9 cellular contexts compared by ENCODE assay signal in the genomic region with DNA sequence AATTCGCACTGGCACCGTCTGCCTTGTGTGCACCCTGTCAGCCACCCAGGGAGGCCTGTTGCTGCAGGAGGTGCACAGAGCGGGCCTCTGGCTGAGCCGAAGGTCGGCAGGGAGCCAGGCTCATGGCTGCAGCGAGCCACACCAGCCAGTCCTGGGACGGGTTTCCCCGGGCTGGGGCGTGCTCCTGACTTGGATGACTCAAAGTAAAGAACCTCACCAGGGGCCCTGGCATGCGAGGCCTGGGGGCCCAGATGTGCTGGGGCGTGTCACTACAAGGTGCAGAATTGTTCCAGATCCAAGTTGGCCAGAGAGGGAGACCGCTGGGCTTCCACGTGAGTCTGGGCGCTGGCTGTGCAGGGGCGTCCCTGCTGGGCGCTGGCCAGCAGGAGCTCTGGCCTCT. TPM values are rescaled to one million over a fixed set of nuclear protein-coding genes. Genes with fewer than 3 reads are reported as not detected.
DNase-seq lines count a peak whose midpoint lies in the region; ATAC-seq, FAIRE-seq and TF ChIP-seq lines count a peak whose summit lies in the region.
"Had no signal": no experiment of that assay in that cellular context is flagged by ENCODE, and none has a peak within 500 bp of the region (broad histone marks: within the 10 kb centered on the region; RNA-seq: fewer than 3 reads in every experiment).

No MANE protein-coding gene starts in this region.

- peaks cover 26% of the 10 kb centered on the region for H3K4me1 ChIP-seq in PC-9 (replicated peaks; ENCODE audit: insufficient read depth)
- H3K4me1 ChIP-seq in pancreas, result no peaks in the 10 kb centered on the region
- H3K4me1 ChIP-seq in ascending aorta, result no peaks in the 10 kb centered on the region

- DNase-seq in EL (peak; percentile 21), PC-9 (peak; percentile 93 to 96), epithelial cell of prostate (ENCODE audit: low read depth, low spot score) (peak; percentile 85), pancreas (no peak), GM13976 (ENCODE audit: low spot score) (no peak), SW 1271 (lab: John Stamatoyannopoulos, UW) (no peak), ascending aorta (ENCODE audit: low spot score in 2 of 2) (no peak)

- no peak overlapping the region for H2AFZ ChIP-seq in PC-9

- POLR2A ChIA-PET in PC-9 (lab: Charles Lee; ENCODE audit: unreplicated experiment), result no interaction called here

- H3K9me3 ChIP-seq in PC-9 (ENCODE audit: insufficient read depth, low read depth) (no peaks in the 10 kb centered on the region), pancreas (no peaks in the 10 kb centered on the region), ascending aorta (no peaks in the 10 kb centered on the region)

- no peak for FAIRE-seq in pancreas (lab: Jason Lieb, UNC)

- ATAC-seq in pancreas (peak; percentile 25 to 37 (median 37)), GM18517 (IDR thresholded peaks at IDR 0.05; ENCODE audit: unreplicated experiment) (no peak)

- H3K4me3 ChIP-seq in PC-9, result no peak overlapping the region
- no peak overlapping the region for H3K4me3 ChIP-seq in pancreas
- H3K4me3 ChIP-seq in ascending aorta, result no peak overlapping the region

- WGBS in pancreas, 2 donors, result 76 to 87% methylated on average over 16 of the region's 16 CpGs

- H3K36me3 ChIP-seq in PC-9 (ENCODE audit: low read depth), result no peaks in the 10 kb centered on the region
- no peaks in the 10 kb centered on the region for H3K36me3 ChIP-seq in pancreas
- H3K36me3 ChIP-seq in ascending aorta, result peaks cover 3 to 11% of the 10 kb centered on the region in 2 donors

- H3K9me2 ChIP-seq in PC-9 (ENCODE audit: insufficient read depth), result no peaks in the 10 kb centered on the region

- BruUV-seq in PC-9 (replicated peaks; lab: Mats Ljungman, UMichigan), result no TSS peak

- peaks cover 78% of the 10 kb centered on the region for H4K20me1 ChIP-seq in PC-9 (ENCODE audit: insufficient read depth)

- in situ Hi-C loops in GM13976 (cut with MboI; ENCODE audit: low sequenced_read_pairs, unreplicated experiment), result no loop called here

- H3K27ac ChIP-seq in PC-9 (no peak overlapping the region), epithelial cell of prostate (peak overlapping the region; percentile 27), pancreas (no peak overlapping the region), ascending aorta (no peak overlapping the region)
- H3K27ac ChIP-seq: HL-60 had no signal

- H3F3A ChIP-seq in PC-9 (ENCODE audit: insufficient read depth, low read depth), result peaks cover 16% of the 10 kb centered on the region; the same call in 1 of the 2 replicates

- CTCF ChIA-PET in PC-9 (lab: Charles Lee), result no interaction called here

- intact Hi-C loops in PC-9 (cut with micrococcal nuclease; ENCODE audit: unreplicated experiment) (loop anchor here (1.0 to 5.0 kb wide), 2 partner anchors 30 to 38 kb away; no protein-coding TSS in a partner anchor), pancreas (cut with DNase I) (loop anchor here in 1 of 3 donors (5.0 kb wide), 1 partner anchor 107 kb away; no protein-coding TSS in a partner anchor), ascending aorta (cut with DNase I) (loop anchor here (10.0 kb wide), 1 partner anchor 110 kb away; no protein-coding TSS in a partner anchor)

- no peaks in the 10 kb centered on the region for H3K79me2 ChIP-seq in PC-9 (ENCODE audit: low read depth)

- no peaks in the 10 kb centered on the region for H3K27me3 ChIP-seq in PC-9 (ENCODE audit: insufficient read depth, low read depth)
- no peaks in the 10 kb centered on the region for H3K27me3 ChIP-seq in pancreas
- no peaks in the 10 kb centered on the region for H3K27me3 ChIP-seq in ascending aorta

- TF ChIP-seq CTCF in PC-9 (conservative IDR thresholded peaks at IDR 0.05) (no peak), pancreas (IDR thresholded peaks at IDR 0.05) (no peak), GM13976 (IDR thresholded peaks at IDR 0.05; ENCODE audit: borderline replicate concordance, control extremely low read depth, extremely low read depth, insufficient read depth, missing control alignments) (no peak), ascending aorta (IDR thresholded peaks at IDR 0.05) (no peak)

- H3K4me2 ChIP-seq in PC-9, result peak overlapping the region; percentile 49

RNA-seq across cellular contexts. Expression of gene FBRSL1, which starts 34.5 kb away (rescaled TPM):
- total RNA-seq in PC-9 (2021), result 59.5 and 76.1 TPM in 2 replicates
- total RNA-seq in pancreas, result 10 to 100 TPM; 31.1 to 55.8 (median 43.1) TPM
- 10 to 100 TPM; 45.1 to 62.5 TPM for polyA plus RNA-seq in pancreas
- total RNA-seq in ascending aorta, result 40.7 TPM

Comparison
In these comparisons a context has a peak if more than half of its experiments do, and no peak if none do; other contexts are left out.
1. DNase-seq: peak in EL (single experiment), PC-9 (2 of 2) and epithelial cell of prostate (single experiment); none in pancreas (0 of 6), GM13976 (single experiment), SW 1271 (0 of 2) and ascending aorta (0 of 2).